Comparison of ENCODE assay signal across 22 cellular contexts in the genomic region with DNA sequence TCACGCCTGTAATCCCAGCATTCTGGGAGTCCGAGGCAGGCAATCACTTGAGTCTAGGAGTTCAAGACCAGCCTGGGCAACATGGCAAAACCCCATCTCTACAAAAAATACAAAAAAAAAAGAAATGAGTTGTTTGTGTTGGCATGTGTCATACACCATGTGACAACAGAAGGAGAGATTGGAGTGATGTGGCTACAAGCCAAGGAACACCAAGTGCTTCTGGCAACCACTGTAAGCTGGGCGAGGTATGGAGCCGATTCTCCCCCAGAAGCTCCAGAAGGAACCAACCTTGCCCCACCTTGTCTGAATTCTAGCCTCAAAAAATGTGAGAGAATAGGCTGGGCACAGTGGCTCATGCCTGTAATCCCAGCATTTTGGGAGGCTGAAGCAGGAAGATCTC. TPM values are rescaled to one million over a fixed set of nuclear protein-coding genes. Genes with fewer than 3 reads are reported as not detected.
DNase-seq lines count a peak whose midpoint lies in the region; TF ChIP-seq lines count a peak whose summit lies in the region.
"Had no signal": no experiment of that assay in that cellular context is flagged by ENCODE, and none has a peak within 500 bp of the region (broad histone marks: within the 10 kb centered on the region; RNA-seq: fewer than 3 reads in every experiment).

No MANE protein-coding gene starts in this region.

- TF ChIP-seq CTCF in fibroblast of pulmonary artery (IDR thresholded peaks at IDR 0.05; ENCODE audit: low read length, missing control alignments) (no peak), thyroid gland (IDR thresholded peaks at IDR 0.05) (no peak)

- WGBS in thyroid gland, 2 donors: 58 to 71% methylated on average over 4 of the region's 4 CpGs

- DNase-seq in HT1080 (ENCODE audit: low read depth): peak; percentile 4
- DNase-seq in NCI-H2029 (lab: John Stamatoyannopoulos, UW): peak; percentile 65
- DNase-seq in fibroblast of pulmonary artery (ENCODE audit: low read depth): peak; percentile 7
- DNase-seq in thyroid gland: peak; percentile 38 to 56
- DNase-seq in nucleus accumbens (lab: John Stamatoyannopoulos, UW): no peak
- no peak for DNase-seq in NCI-H1092 treated with DMSO at 0.1 percent for 48 hours (lab: John Stamatoyannopoulos, UW)
- no peak for DNase-seq in ACHN
- DNase-seq: CD4-positive, alpha-beta T cell; COR-L47; DMS79; GOT3; Karpas-422; MM.1S; NCI-H1048; NCI-H1436; NCI-H1930; NCI-H2171 treated with DMSO at 0.1 percent for 48 hours; NCI-H524 treated with DMSO at 0.1 percent for 48 hours; OCI-M1 had no signal

- H3K9me3 ChIP-seq in thyroid gland: no peaks in the 10 kb centered on the region
- H3K9me3 ChIP-seq: BLaER1 had no signal

- H3K4me3 ChIP-seq in fibroblast of pulmonary artery (replicated peaks; ENCODE audit: low read depth, low read length): no peak overlapping the region
- no peak overlapping the region for H3K4me3 ChIP-seq in thyroid gland (replicated peaks in 1 of 3)
- H3K4me3 ChIP-seq: BLaER1, GM12878, SJSA1 had no signal

- H3K27ac ChIP-seq in thyroid gland: no peak overlapping the region
- H3K27ac ChIP-seq: BLaER1, SJSA1 had no signal

- no peaks in the 10 kb centered on the region for H3K36me3 ChIP-seq in thyroid gland
- H3K36me3 ChIP-seq: BLaER1, SJSA1 had no signal

- peaks cover 0 to 5% of the 10 kb centered on the region in 2 donors for H3K4me1 ChIP-seq in thyroid gland
- H3K4me1 ChIP-seq: BLaER1, SJSA1 had no signal

- no peaks in the 10 kb centered on the region for H3K27me3 ChIP-seq in thyroid gland
- H3K27me3 ChIP-seq: BLaER1 had no signal

- intact Hi-C loops in thyroid gland (cut with DNase I): loop anchor here (10.0 kb wide), 1 partner anchor 201 kb away; no protein-coding TSS in a partner anchor

- TF ChIP-seq POLR2A in thyroid gland (IDR thresholded peaks at IDR 0.05): no peak

- in situ Hi-C loops in ACHN (cut with HindIII; ENCODE audit: low pct_ligation_motif_present, low pct_unique_long_range_greater_than_20kb, low sequenced_read_pairs): no loop called here

RNA-seq across cellular contexts. Expression of a gene that starts 39.1 kb away (rescaled TPM):
- total RNA-seq in HT1080 (2014; rRNA removed; shearing (Covaris generic)): 4.9 and 11.7 TPM in 2 replicates
- polyA plus RNA-seq in HT1080 (2015; cell fraction: cytosol; rRNA removed): 10.8 and 12.0 TPM in 2 replicates
- polyA plus RNA-seq in HT1080 (2015; cell fraction: nucleus; rRNA removed): 4.0 and 8.7 TPM in 2 replicates
- total RNA-seq in thyroid gland: 10 to 100 TPM; 11.2 to 15.8 (median 14.0) TPM

Comparison
In these comparisons a context has a peak if more than half of its experiments do, and no peak if none do; other contexts are left out.
1. DNase-seq: peak in HT1080 (single experiment), NCI-H2029 (single experiment), fibroblast of pulmonary artery (single experiment) and thyroid gland (2 of 2); none in nucleus accumbens (0 of 56), NCI-H1092 treated with DMSO at 0.1 percent for 48 hours (single experiment) and ACHN (single experiment).